ENCODE assay signal across 14 cellular contexts in the genomic region with DNA sequence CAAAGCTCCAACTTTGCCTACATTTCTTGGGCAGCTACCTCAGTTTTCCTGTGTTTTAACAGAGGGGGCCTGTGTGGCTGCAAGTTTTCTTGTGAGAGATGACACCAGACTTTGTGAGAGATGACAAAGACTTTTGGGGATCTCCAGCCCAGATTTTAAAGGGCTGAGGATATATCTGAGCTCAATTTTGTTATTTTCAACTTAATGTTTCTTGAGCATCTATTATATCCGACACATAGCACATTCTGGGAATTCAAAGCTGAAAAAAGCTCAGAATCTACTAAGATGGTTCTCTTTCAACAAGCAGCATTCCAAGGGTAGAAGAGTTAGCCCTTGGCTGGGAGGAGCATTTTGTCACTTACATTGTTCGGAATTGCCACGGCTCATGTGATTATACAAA. TPM values are rescaled to one million over a fixed set of nuclear protein-coding genes. Genes with fewer than 3 reads are reported as not detected.
A peak's percentile ranks its signal among the peaks of the same experiment; 100 is the strongest.
DNase-seq lines count a peak whose midpoint lies in the region; ATAC-seq and TF ChIP-seq lines count a peak whose summit lies in the region.
"Had no signal": no experiment of that assay in that cellular context is flagged by ENCODE, and none has a peak within 500 bp of the region (broad histone marks: within the 10 kb centered on the region; RNA-seq: fewer than 3 reads in every experiment).

No MANE protein-coding gene starts in this region.

- no peak overlapping the region for H2AK5ac ChIP-seq in mesendoderm (ENCODE audit: low read length)

- peak overlapping the region; percentile 73 for H3K18ac ChIP-seq in mesendoderm (ENCODE audit: low read length)

- H4K8ac ChIP-seq in mesendoderm (ENCODE audit: low read depth, low read length) = no peak overlapping the region

- H2BK15ac ChIP-seq in mesendoderm (replicated peaks; ENCODE audit: low read depth) = no peak overlapping the region

- peak overlapping the region; percentile 19 for H2AFZ ChIP-seq in smooth muscle cell (ENCODE audit: low read depth)

- no peak for TF ChIP-seq CTCF in brain (conservative IDR thresholded peaks at IDR 0.05)
- no peak for TF ChIP-seq CTCF in smooth muscle cell (IDR thresholded peaks at IDR 0.05; ENCODE audit: borderline replicate concordance, insufficient read depth, poor library complexity, severe bottlenecking)

- H4K5ac ChIP-seq in mesendoderm (ENCODE audit: low read length) = no peak overlapping the region

- H3K4me2 ChIP-seq in mesendoderm (ENCODE audit: low read length) = no peak overlapping the region
- H3K4me2 ChIP-seq in smooth muscle cell = peak overlapping the region; percentile 48
- H3K4me2 ChIP-seq: A549 had no signal

- H3K27me3 ChIP-seq in HUES48 (ENCODE audit: control insufficient read depth, insufficient read depth, low read length) = no peaks in the 10 kb centered on the region
- H3K27me3 ChIP-seq in mesendoderm (ENCODE audit: insufficient read depth, low read length, poor library complexity) = no peaks in the 10 kb centered on the region
- H3K27me3 ChIP-seq in smooth muscle cell (ENCODE audit: low read depth) = no peaks in the 10 kb centered on the region

- no peak for DNase-seq in mesendoderm
- no peak for DNase-seq in smooth muscle cell (lab: John Stamatoyannopoulos, UW; ENCODE audit: unreplicated experiment)
- no peak for DNase-seq in effector memory CD8-positive, alpha-beta T cell
- DNase-seq in AG20443 (ENCODE audit: low spot score) = no peak
- DNase-seq: C1 segment of cervical spinal cord; CD8-positive, alpha-beta memory T cell; DMS53; KG1 had no signal

- no peak overlapping the region for H2BK120ac ChIP-seq in mesendoderm (ENCODE audit: low read depth, low read length)

- no peak overlapping the region for H2BK5ac ChIP-seq in mesendoderm (ENCODE audit: low read length)

- no peak overlapping the region for H3K23ac ChIP-seq in mesendoderm (ENCODE audit: low read length)

- peak overlapping the region; percentile 10 for H3K56ac ChIP-seq in mesendoderm (ENCODE audit: low read length)

- H3K27ac Mint-ChIP-seq in brain = peak overlapping the region; percentile 82 to 97 (median 94)
- H3K27ac Mint-ChIP-seq in effector memory CD8-positive, alpha-beta T cell = no peak overlapping the region
- H3K27ac Mint-ChIP-seq: CD8-positive, alpha-beta memory T cell had no signal

- no CpG with 5 or more reads among the region's 3 CpGs for WGBS in mesendoderm (ENCODE audit: extremely low coverage, insufficient coverage, low lambda C conversion rate)
- 88% methylated on average over 3 of the region's 3 CpGs for WGBS in smooth muscle cell (ENCODE audit: low lambda C conversion rate)

- no peak for ATAC-seq in HG03039 (IDR thresholded peaks at IDR 0.05; ENCODE audit: unreplicated experiment)
- no peak for ATAC-seq in GM21367 (IDR thresholded peaks at IDR 0.05; ENCODE audit: unreplicated experiment)
- ATAC-seq in effector memory CD8-positive, alpha-beta T cell (replicated peaks) = no peak
- ATAC-seq: A549, GM12878 had no signal

- H3K9me3 ChIP-seq in HUES48 (ENCODE audit: control insufficient read depth, insufficient read depth, low read length) = no peaks in the 10 kb centered on the region
- no peaks in the 10 kb centered on the region for H3K9me3 ChIP-seq in smooth muscle cell (replicated peaks; ENCODE audit: low read depth)
- H3K9me3 ChIP-seq: A549 had no signal

- H4K20me1 ChIP-seq in smooth muscle cell (ENCODE audit: low read depth) = no peaks in the 10 kb centered on the region

- peak overlapping the region in 1 of 5 experiments; percentile 55 for H3K4me3 Mint-ChIP-seq in brain
- no peak overlapping the region for H3K4me3 Mint-ChIP-seq in effector memory CD8-positive, alpha-beta T cell
- H3K4me3 Mint-ChIP-seq: CD8-positive, alpha-beta memory T cell had no signal

- H3F3A ChIP-seq in smooth muscle cell (ENCODE audit: low read depth) = peaks cover 28% of the 10 kb centered on the region

- H3K27me3 Mint-ChIP-seq in brain = no peaks in the 10 kb centered on the region
- H3K27me3 Mint-ChIP-seq in effector memory CD8-positive, alpha-beta T cell = peaks cover 0 to 8% of the 10 kb centered on the region in 2 donors

- peaks cover 0 to 4% (median 0%) of the 10 kb centered on the region in 5 experiments for H3K9me3 Mint-ChIP-seq in brain
- no peaks in the 10 kb centered on the region for H3K9me3 Mint-ChIP-seq in effector memory CD8-positive, alpha-beta T cell
- H3K9me3 Mint-ChIP-seq: CD8-positive, alpha-beta memory T cell had no signal

- no peaks in the 10 kb centered on the region for H3K36me3 ChIP-seq in HUES48 (ENCODE audit: control insufficient read depth, insufficient read depth, low read length)
- H3K36me3 ChIP-seq in mesendoderm (ENCODE audit: control insufficient read depth, insufficient read depth, low read length) = no peaks in the 10 kb centered on the region
- no peaks in the 10 kb centered on the region for H3K36me3 ChIP-seq in smooth muscle cell (ENCODE audit: low read depth)

- H3K36me3 Mint-ChIP-seq in brain = no peaks in the 10 kb centered on the region
- peaks cover 2% of the 10 kb centered on the region for H3K36me3 Mint-ChIP-seq in effector memory CD8-positive, alpha-beta T cell (ENCODE audit: insufficient read depth)
- H3K36me3 Mint-ChIP-seq: CD8-positive, alpha-beta memory T cell had no signal

- H3K4me3 ChIP-seq in HUES48 (ENCODE audit: low read depth, low read length) (no peak overlapping the region), mesendoderm (ENCODE audit: low read length) (no peak overlapping the region), smooth muscle cell (no peak overlapping the region)
- H3K4me3 ChIP-seq: A549, GM12878 had no signal

- no peaks in the 10 kb centered on the region for H3K79me1 ChIP-seq in mesendoderm (ENCODE audit: low read length)

- H3K27ac ChIP-seq in HUES48 (ENCODE audit: low read depth, low read length) (peak overlapping the region; percentile 34), mesendoderm (ENCODE audit: low read depth, low read length) (no peak overlapping the region), smooth muscle cell (ENCODE audit: low read depth) (peak overlapping the region; percentile 93)

- H3K4me1 Mint-ChIP-seq in brain = peaks cover 57% of the 10 kb centered on the region
- H3K4me1 Mint-ChIP-seq in effector memory CD8-positive, alpha-beta T cell (ENCODE audit: low read depth in 2 of 2) = peaks cover 0 to 9% of the 10 kb centered on the region in 2 donors

- H3K4ac ChIP-seq in mesendoderm (ENCODE audit: low read depth, low read length) = no peak overlapping the region

- peaks cover 60% of the 10 kb centered on the region for H3K4me1 ChIP-seq in HUES48 (ENCODE audit: control insufficient read depth, insufficient read depth, low read length)
- H3K4me1 ChIP-seq in mesendoderm (ENCODE audit: control insufficient read depth, low read depth, low read length) = peaks cover 31% of the 10 kb centered on the region
- peaks cover 42% of the 10 kb centered on the region for H3K4me1 ChIP-seq in smooth muscle cell (ENCODE audit: low read depth)

- H3K9ac ChIP-seq in HUES48 (ENCODE audit: low read depth, low read length) (no peak overlapping the region), mesendoderm (ENCODE audit: low read length) (no peak overlapping the region), smooth muscle cell (ENCODE audit: low read depth) (no peak overlapping the region)

- H3K79me2 ChIP-seq in mesendoderm (ENCODE audit: control insufficient read depth, insufficient read depth, low read length) = no peaks in the 10 kb centered on the region
- no peaks in the 10 kb centered on the region for H3K79me2 ChIP-seq in smooth muscle cell (ENCODE audit: low read depth)

RNA-seq across cellular contexts. Expression of gene PTGFRN, which starts 53.4 kb away (rescaled TPM):
- polyA plus RNA-seq in brain (ENCODE audit: insufficient read depth, low read depth, low replicate concordance) (8.7 TPM), smooth muscle cell (62.6 and 64.2 TPM in 2 replicates)
- polyA plus RNA-seq in mesendoderm (2013, experiment 1 of 2) = 49.3 TPM
- 46.6 TPM for polyA plus RNA-seq in mesendoderm (2013, experiment 2 of 2)
- 97.9 and 152 TPM in 2 replicates for total RNA-seq in smooth muscle cell

Comparison
In these comparisons a context has a peak if more than half of its experiments do, and no peak if none do; other contexts are left out.
1. H3K27ac Mint-ChIP-seq: peak in brain (5 of 5); none in effector memory CD8-positive, alpha-beta T cell (0 of 2).